ENCODE assay signal across 8 cellular contexts in the genomic region with DNA sequence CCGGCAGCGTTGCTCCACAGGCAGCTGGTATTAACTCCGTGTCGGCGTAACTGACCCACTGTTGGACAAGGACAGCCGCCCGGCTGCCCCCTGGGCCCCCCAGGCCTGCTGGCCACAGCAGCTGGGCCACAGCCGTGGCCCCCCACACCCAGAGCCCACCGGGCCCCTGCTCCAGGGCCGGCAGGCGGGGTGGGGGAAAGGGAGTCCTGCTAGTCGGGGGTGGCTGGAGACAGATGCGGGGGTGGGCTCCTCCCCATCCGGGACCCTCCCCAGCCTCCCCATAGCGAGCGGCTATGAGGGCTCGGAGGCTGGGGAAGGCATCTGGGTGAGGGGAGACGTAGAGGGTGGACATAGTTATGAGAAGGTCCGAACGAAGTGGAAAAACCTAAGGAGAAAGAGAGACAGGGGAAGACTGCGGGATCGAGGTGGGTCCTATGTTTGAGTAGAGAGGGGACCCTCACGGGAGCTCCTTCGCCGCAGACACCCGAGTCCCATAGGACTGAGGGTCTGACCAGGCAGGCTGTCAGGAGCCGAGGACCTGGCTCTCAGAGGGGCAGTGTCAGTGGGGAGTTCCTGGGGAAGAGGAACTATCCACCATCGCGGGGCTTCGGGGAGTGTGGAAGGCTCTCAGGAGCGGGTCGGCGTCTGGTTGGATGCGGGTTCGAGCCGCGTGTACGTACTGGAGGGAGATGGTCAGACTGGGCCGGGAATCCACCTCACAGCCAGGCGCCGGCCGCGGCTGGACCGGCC. TPM values are rescaled to one million over a fixed set of nuclear protein-coding genes. Genes with fewer than 3 reads are reported as not detected.
A peak's percentile ranks its signal among the peaks of the same experiment; 100 is the strongest.
DNase-seq lines count a peak whose midpoint lies in the region; ATAC-seq, FAIRE-seq and TF ChIP-seq lines count a peak whose summit lies in the region.

No MANE protein-coding gene starts in this region.

- peak overlapping the region; percentile 73 for H3K27ac ChIP-seq in Karpas-422 (ENCODE audit: low read length)
- H3K27ac ChIP-seq in K562 (ENCODE audit: extremely low read depth, low read depth, low read length) = peak overlapping the region; percentile 97
- H3K27ac ChIP-seq in subcutaneous abdominal adipose tissue (ENCODE audit: low read depth, low read length) = peak overlapping the region; percentile 87

- H3K9ac ChIP-seq in Karpas-422 (ENCODE audit: low read length) = peak overlapping the region; percentile 98
- peak overlapping the region; percentile 93 to 99 for H3K9ac ChIP-seq in K562 (ENCODE audit: insufficient read depth in 1 of 2, low read depth in 2 of 2, low read length in 2 of 2)
- peak overlapping the region; percentile 93 to 99 (median 96) for H3K9ac ChIP-seq in subcutaneous abdominal adipose tissue (ENCODE audit: low read length in 5 of 5)

- peaks cover 7% of the 10 kb centered on the region; the same call in 1 of the 2 replicates for H3K36me3 ChIP-seq in Karpas-422 (ENCODE audit: insufficient read depth, low read length)
- H3K36me3 ChIP-seq in K562 (ENCODE audit: control insufficient read depth, insufficient read depth, low read length) = peaks cover 71% of the 10 kb centered on the region
- H3K36me3 ChIP-seq in kidney epithelial cell (ENCODE audit: control insufficient read depth, insufficient read depth, low read length) = no peaks in the 10 kb centered on the region
- H3K36me3 ChIP-seq in subcutaneous abdominal adipose tissue (ENCODE audit: control insufficient read depth in 5 of 5, insufficient read depth in 5 of 5, low read length in 5 of 5) = peaks cover 3 to 26% (median 16%) of the 10 kb centered on the region in 5 donors

- ATAC-seq in GM19025 (IDR thresholded peaks at IDR 0.05; ENCODE audit: low read depth, unreplicated experiment) (peak; percentile 4), K562 (peak; percentile 48)

- POLR2A ChIA-PET in K562 (lab: Yijun Ruan, JAX) = interaction anchor here (0.6 to 4.3 kb wide), 21 partner anchors 9 to 430 kb away, joined by 3 to 58 read pairs (median 7); a partner anchor contains a TSS

- H3K9me3 ChIP-seq in Karpas-422 (ENCODE audit: low read length) = no peaks in the 10 kb centered on the region
- no peaks in the 10 kb centered on the region for H3K9me3 ChIP-seq in K562 (replicated peaks; ENCODE audit: control insufficient read depth, insufficient read depth, low read depth, low read length)
- no peaks in the 10 kb centered on the region for H3K9me3 ChIP-seq in subcutaneous abdominal adipose tissue (ENCODE audit: control insufficient read depth in 5 of 5, low read length in 5 of 5)

- in situ Hi-C loops in K562 (cut with MboI) = no loop called here

- FAIRE-seq in K562 (lab: Jason Lieb, UNC) = no peak

- H3K4me1 ChIP-seq in Karpas-422 (ENCODE audit: low read length) = peaks cover 33% of the 10 kb centered on the region
- H3K4me1 ChIP-seq in K562 (replicated peaks in 1 of 2; ENCODE audit: control insufficient read depth in 2 of 2, insufficient read depth in 2 of 2, low read length in 2 of 2) = peaks cover 17 to 44% of the 10 kb centered on the region in 2 experiments
- H3K4me1 ChIP-seq in subcutaneous abdominal adipose tissue (ENCODE audit: control insufficient read depth in 5 of 5, insufficient read depth in 5 of 5, low read length in 5 of 5) = peaks cover 0 to 26% (median 20%) of the 10 kb centered on the region in 5 donors

- H3K4me2 ChIP-seq in Karpas-422 (ENCODE audit: low read depth, low read length, poor library complexity, severe bottlenecking) (peak overlapping the region; percentile 80), K562 (ENCODE audit: insufficient read depth, low read length) (peak overlapping the region; percentile 98)

- no peaks in the 10 kb centered on the region for H3K9me2 ChIP-seq in Karpas-422 (replicated peaks; ENCODE audit: insufficient read depth, low read length)

- TF ChIP-seq CTCF in K562 (IDR thresholded peaks at IDR 0.05 in 2 of 3, conservative IDR thresholded peaks at IDR 0.05 in 1 of 3; ENCODE audit: insufficient read depth in 2 of 3, low read depth in 1 of 3, low read length in 3 of 3) (no peak), kidney epithelial cell (IDR thresholded peaks at IDR 0.05; ENCODE audit: insufficient read depth, low read length, poor library complexity, severe bottlenecking) (no peak)

- TF ChIP-seq POLR2A in K562 (conservative IDR thresholded peaks at IDR 0.05) = peak; percentile 86

- CTCF ChIA-PET in K562 (lab: Yijun Ruan, JAX; ENCODE audit: low intra/inter-chr PET ratio) = interaction anchor here (0.6 to 2.9 kb wide), 4 partner anchors 36 to 249 kb away, joined by 3 to 24 read pairs (median 3); no protein-coding TSS in a partner anchor

- no peaks in the 10 kb centered on the region for H4K20me1 ChIP-seq in Karpas-422 (ENCODE audit: insufficient read depth, low read depth, low read length)
- 0 out of 2 replicates have a peak, but pooled peaks cover 3% of the 10 kb centered on the region for H4K20me1 ChIP-seq in K562 (replicated peaks; ENCODE audit: control insufficient read depth, insufficient read depth, low read length)

- H2AFZ ChIP-seq in Karpas-422 (ENCODE audit: low read length) (0 out of 2 replicates have a peak overlapping the region, but pooled peaks have one; percentile 7), K562 (ENCODE audit: low read depth, low read length) (peak overlapping the region; percentile 93)

- H3K79me2 ChIP-seq in Karpas-422 (ENCODE audit: low read length) (peaks cover 33% of the 10 kb centered on the region), K562 (ENCODE audit: control insufficient read depth, insufficient read depth, low read length) (peaks cover 53% of the 10 kb centered on the region)

- H3K9me1 ChIP-seq in K562 (ENCODE audit: control insufficient read depth, insufficient read depth, low read length) = no peaks in the 10 kb centered on the region

- 1% methylated on average over 44 of the region's 44 CpGs for WGBS in K562 (ENCODE audit: insufficient coverage, low coverage, missing lambda C conversion rate)

- TF ChIP-seq EP300 in K562 (IDR thresholded peaks at IDR 0.05; ENCODE audit: low read length) = no peak

- TSS peak; percentile 57 for BruUV-seq in K562 (replicated peaks; lab: Mats Ljungman, UMichigan)

- TF ChIP-seq RAD21 in K562 (CRISPR knock-in tag; conservative IDR thresholded peaks at IDR 0.05 in 1 of 2, IDR thresholded peaks at IDR 0.05 in 1 of 2) = no peak

- DNase-seq in AG08396 (ENCODE audit: low spot score) = peak; percentile 77
- DNase-seq in Karpas-422 = no peak
- peak in 3 of 4 experiments; percentile 67 to 86 (median 84) for DNase-seq in K562 (ENCODE audit: extremely low read depth in 1 of 4, low spot score in 3 of 4)
- DNase-seq in kidney epithelial cell (ENCODE audit: low read depth) = no peak
- DNase-seq in RPMI8226 = no peak
- DNase-seq in central memory CD4-positive, alpha-beta T cell = no peak

- intact Hi-C loops in K562 (cut with micrococcal nuclease) = loop anchor here (1.0 to 2.0 kb wide), 5 partner anchors 18 to 66 kb away; a partner anchor contains a TSS

- no peaks in the 10 kb centered on the region for H3K27me3 ChIP-seq in Karpas-422 (ENCODE audit: low read length)
- no peaks in the 10 kb centered on the region for H3K27me3 ChIP-seq in K562 (ENCODE audit: control insufficient read depth in 2 of 2, insufficient read depth in 2 of 2, low read length in 2 of 2)
- H3K27me3 ChIP-seq in kidney epithelial cell (ENCODE audit: control insufficient read depth, insufficient read depth, low read length) = no peaks in the 10 kb centered on the region
- H3K27me3 ChIP-seq in subcutaneous abdominal adipose tissue (ENCODE audit: control insufficient read depth in 5 of 5, insufficient read depth in 4 of 5, low read length in 5 of 5) = no peaks in the 10 kb centered on the region

- H3K4me3 ChIP-seq in Karpas-422 (ENCODE audit: low read length) (peak overlapping the region; percentile 95), K562 (peak overlapping the region; percentile 61), kidney epithelial cell (ENCODE audit: low read depth, low read length) (peak overlapping the region; percentile 75), subcutaneous abdominal adipose tissue (ENCODE audit: low read depth in 1 of 5, low read length in 5 of 5) (peak overlapping the region; percentile 83 to 91 (median 87))

RNA-seq across cellular contexts. Expression of a gene that starts 0.5 kb away (rescaled TPM):
- 38.0 and 43.0 TPM in 2 replicates for total RNA-seq in Karpas-422 (2014; rRNA removed; shearing (Covaris generic); ENCODE audit: low replicate concordance)
- 246 and 727 TPM in 2 replicates for total RNA-seq in K562 (2011; cell fraction: chromatin; rRNA removed; ENCODE audit: low replicate concordance)
- total RNA-seq in K562 (2011; cell fraction: nucleolus; rRNA removed) = 447 and 517 TPM in 2 replicates
- 263 and 281 TPM in 2 replicates for total RNA-seq in K562 (2011; cell fraction: nucleoplasm; rRNA removed)
- total RNA-seq in K562 (2014; rRNA removed) (155 and 210 TPM in 2 replicates), K562 (2014; rRNA removed; fragmentation: Illumina TruSeq; extraction: Trizol) (187 and 202 TPM in 2 replicates), K562 (2015; rRNA removed; fragmentation: Illumina TruSeq; extraction: Trizol) (128 and 130 TPM in 2 replicates), K562 (2021) (484 and 488 TPM in 2 replicates), kidney epithelial cell (165 and 181 TPM in 2 replicates)
- polyA plus RNA-seq in K562 (2011; rRNA removed) (37.9 and 95.1 TPM in 2 replicates), K562 (2014; fragmentation: Illumina TruSeq; extraction: Trizol) (282 and 332 TPM in 2 replicates), K562 (2014; fragmentation: Nextera tagmentation; extraction: Ambion mirVana) (10 to 100 TPM in 1 of 2 experiments, 1 to 10 TPM in 1; 2.9 to 10.4 TPM), K562 (2014; rRNA removed) (128 and 129 TPM in 2 replicates)
- 43.0 and 64.6 TPM in 2 replicates for polyA plus RNA-seq in K562 (2011; cell fraction: cytosol; rRNA removed)
- 313 and 459 TPM in 2 replicates for polyA plus RNA-seq in K562 (2011; cell fraction: nucleus; rRNA removed)
- 232 and 255 TPM in 2 replicates for polyA plus RNA-seq in K562 (2012)
- 80.3 and 127 TPM in 2 replicates for polyA minus RNA-seq in K562 (2011; rRNA and poly(A)+ RNA removed)
- polyA minus RNA-seq in K562 (2011; cell fraction: cytosol; rRNA and poly(A)+ RNA removed) = 209 and 273 TPM in 2 replicates
- polyA minus RNA-seq in K562 (2011; cell fraction: nucleus; rRNA and poly(A)+ RNA removed) = 119 and 142 TPM in 2 replicates

RNA-seq across cellular contexts. Expression of a gene that starts 11.7 kb away (rescaled TPM):
- 44.9 and 57.4 TPM in 2 replicates for total RNA-seq in Karpas-422 (2014; rRNA removed; shearing (Covaris generic); ENCODE audit: low replicate concordance)
- total RNA-seq in K562 (2011; cell fraction: chromatin; rRNA removed; ENCODE audit: low replicate concordance) = 30.0 and 54.3 TPM in 2 replicates
- 63.9 and 68.4 TPM in 2 replicates for total RNA-seq in K562 (2011; cell fraction: nucleolus; rRNA removed)
- 72.4 and 107 TPM in 2 replicates for total RNA-seq in K562 (2011; cell fraction: nucleoplasm; rRNA removed)
- total RNA-seq in K562 (2014; rRNA removed) (163 and 271 TPM in 2 replicates), K562 (2014; rRNA removed; fragmentation: Illumina TruSeq; extraction: Trizol) (244 and 250 TPM in 2 replicates), K562 (2015; rRNA removed; fragmentation: Illumina TruSeq; extraction: Trizol) (195 and 196 TPM in 2 replicates), K562 (2021) (223 and 232 TPM in 2 replicates), kidney epithelial cell (78.6 and 89.0 TPM in 2 replicates)
- polyA plus RNA-seq in K562 (2011; rRNA removed) (154 and 184 TPM in 2 replicates), K562 (2014; fragmentation: Illumina TruSeq; extraction: Trizol) (223 and 256 TPM in 2 replicates), K562 (2014; fragmentation: Nextera tagmentation; extraction: Ambion mirVana) (100 to 1,000 TPM; 405 to 407 TPM), K562 (2014; rRNA removed) (159 and 218 TPM in 2 replicates)
- 318 and 368 TPM in 2 replicates for polyA plus RNA-seq in K562 (2011; cell fraction: cytosol; rRNA removed)
- 114 and 133 TPM in 2 replicates for polyA plus RNA-seq in K562 (2011; cell fraction: nucleus; rRNA removed)
- polyA plus RNA-seq in K562 (2012) = 208 and 220 TPM in 2 replicates
- 135 and 188 TPM in 2 replicates for polyA minus RNA-seq in K562 (2011; rRNA and poly(A)+ RNA removed)
- polyA minus RNA-seq in K562 (2011; cell fraction: cytosol; rRNA and poly(A)+ RNA removed) = 127 and 129 TPM in 2 replicates
- 13.7 and 23.7 TPM in 2 replicates for polyA minus RNA-seq in K562 (2011; cell fraction: nucleus; rRNA and poly(A)+ RNA removed)

RNA-seq across cellular contexts. Expression of a gene that starts 17.9 kb away (rescaled TPM):
- total RNA-seq in Karpas-422 (2014; rRNA removed; shearing (Covaris generic); ENCODE audit: low replicate concordance) = 0.29 and 0.34 TPM in 2 replicates
- total RNA-seq in K562 (2011; cell fraction: chromatin; rRNA removed; ENCODE audit: low replicate concordance) = 12.4 and 19.7 TPM in 2 replicates
- 11.3 and 16.5 TPM in 2 replicates for total RNA-seq in K562 (2011; cell fraction: nucleolus; rRNA removed)
- 10.5 and 14.0 TPM in 2 replicates for total RNA-seq in K562 (2011; cell fraction: nucleoplasm; rRNA removed)
- total RNA-seq in K562 (2014; rRNA removed) (0.65 and 0.68 TPM in 2 replicates), K562 (2014; rRNA removed; fragmentation: Illumina TruSeq; extraction: Trizol) (0.70 and 0.95 TPM in 2 replicates), K562 (2015; rRNA removed; fragmentation: Illumina TruSeq; extraction: Trizol) (0.36 and 0.49 TPM in 2 replicates), K562 (2021) (1.8 and 2.9 TPM in 2 replicates), kidney epithelial cell (1.5 and 3.1 TPM in 2 replicates)
- polyA plus RNA-seq in K562 (2011; rRNA removed) (1.0 and 1.7 TPM in 2 replicates), K562 (2014; fragmentation: Illumina TruSeq; extraction: Trizol) (1.1 and 1.3 TPM in 2 replicates), K562 (2014; fragmentation: Nextera tagmentation; extraction: Ambion mirVana) (under 1 TPM; 0.18 to 0.32 TPM), K562 (2014; rRNA removed) (2.4 and 3.0 TPM in 2 replicates)
- 0.83 and 2.5 TPM in 2 replicates for polyA plus RNA-seq in K562 (2011; cell fraction: cytosol; rRNA removed)
- polyA plus RNA-seq in K562 (2011; cell fraction: nucleus; rRNA removed) = 6.5 and 17.2 TPM in 2 replicates
- polyA plus RNA-seq in K562 (2012) = 2.2 and 4.0 TPM in 2 replicates
- polyA minus RNA-seq in K562 (2011; rRNA and poly(A)+ RNA removed) = 0.33 and 1.4 TPM in 2 replicates
- 0.55 and 2.2 TPM in 2 replicates for polyA minus RNA-seq in K562 (2011; cell fraction: cytosol; rRNA and poly(A)+ RNA removed)
- polyA minus RNA-seq in K562 (2011; cell fraction: nucleus; rRNA and poly(A)+ RNA removed) = 3.7 and 4.3 TPM in 2 replicates

RNA-seq across cellular contexts. Expression of a gene that starts 20.0 kb away (rescaled TPM):
- 0.72 TPM in 1 of 2 replicates, not detected in the other for total RNA-seq in Karpas-422 (2014; rRNA removed; shearing (Covaris generic); ENCODE audit: low replicate concordance)
- total RNA-seq in K562 (2011; cell fraction: chromatin; rRNA removed; ENCODE audit: low replicate concordance) = 0.97 and 1.8 TPM in 2 replicates
- 0.67 and 0.79 TPM in 2 replicates for total RNA-seq in K562 (2011; cell fraction: nucleolus; rRNA removed)
- 0.88 and 0.92 TPM in 2 replicates for total RNA-seq in K562 (2011; cell fraction: nucleoplasm; rRNA removed)
- total RNA-seq in K562 (2014; rRNA removed) (0.82 and 1.0 TPM in 2 replicates), K562 (2014; rRNA removed; fragmentation: Illumina TruSeq; extraction: Trizol) (0.70 and 1.3 TPM in 2 replicates), K562 (2015; rRNA removed; fragmentation: Illumina TruSeq; extraction: Trizol) (1.1 and 1.3 TPM in 2 replicates), K562 (2021) (1.0 and 1.1 TPM in 2 replicates), kidney epithelial cell (0.46 and 1.1 TPM in 2 replicates)
- polyA plus RNA-seq in K562 (2011; rRNA removed) (2.0 and 2.2 TPM in 2 replicates), K562 (2014; fragmentation: Illumina TruSeq; extraction: Trizol) (1.5 and 2.1 TPM in 2 replicates), K562 (2014; fragmentation: Nextera tagmentation; extraction: Ambion mirVana) (under 1 TPM; 0.14 to 0.34 TPM), K562 (2014; rRNA removed) (1.3 and 1.7 TPM in 2 replicates)
- 1.5 and 2.2 TPM in 2 replicates for polyA plus RNA-seq in K562 (2011; cell fraction: cytosol; rRNA removed)
- polyA plus RNA-seq in K562 (2011; cell fraction: nucleus; rRNA removed) = 1.2 and 1.5 TPM in 2 replicates
- polyA plus RNA-seq in K562 (2012) = 2.3 and 3.1 TPM in 2 replicates
- 2.5 and 3.0 TPM in 2 replicates for polyA minus RNA-seq in K562 (2011; rRNA and poly(A)+ RNA removed)
- 1.2 and 1.4 TPM in 2 replicates for polyA minus RNA-seq in K562 (2011; cell fraction: cytosol; rRNA and poly(A)+ RNA removed)
- polyA minus RNA-seq in K562 (2011; cell fraction: nucleus; rRNA and poly(A)+ RNA removed) = 0.13 and 0.78 TPM in 2 replicates

RNA-seq across cellular contexts. Expression of a gene that starts 20.3 kb away (rescaled TPM):
- 0.32 TPM in 1 of 2 replicates, not detected in the other for total RNA-seq in Karpas-422 (2014; rRNA removed; shearing (Covaris generic); ENCODE audit: low replicate concordance)
- 90.0 and 172 TPM in 2 replicates for total RNA-seq in K562 (2011; cell fraction: chromatin; rRNA removed; ENCODE audit: low replicate concordance)
- total RNA-seq in K562 (2011; cell fraction: nucleolus; rRNA removed) = 284 and 343 TPM in 2 replicates
- 203 and 274 TPM in 2 replicates for total RNA-seq in K562 (2011; cell fraction: nucleoplasm; rRNA removed)
- total RNA-seq in K562 (2014; rRNA removed) = 230 and 366 TPM in 2 replicates
- 37.8 and 69.6 TPM in 2 replicates for total RNA-seq in K562 (2014; rRNA removed; fragmentation: Illumina TruSeq; extraction: Trizol)
- 273 TPM in 2 replicates for total RNA-seq in K562 (2015; rRNA removed; fragmentation: Illumina TruSeq; extraction: Trizol)
- 265 and 360 TPM in 2 replicates for total RNA-seq in K562 (2021)
- 101 and 215 TPM in 2 replicates for polyA plus RNA-seq in K562 (2011; rRNA removed)
- 154 and 272 TPM in 2 replicates for polyA plus RNA-seq in K562 (2011; cell fraction: cytosol; rRNA removed)
- 168 and 272 TPM in 2 replicates for polyA plus RNA-seq in K562 (2011; cell fraction: nucleus; rRNA removed)
- 308 and 430 TPM in 2 replicates for polyA plus RNA-seq in K562 (2012)
- 107 and 158 TPM in 2 replicates for polyA plus RNA-seq in K562 (2014; fragmentation: Illumina TruSeq; extraction: Trizol)
- polyA plus RNA-seq in K562 (2014; fragmentation: Nextera tagmentation; extraction: Ambion mirVana) = 1 to 10 TPM; 2.2 to 4.1 TPM
- polyA plus RNA-seq in K562 (2014; rRNA removed) = 158 and 192 TPM in 2 replicates
- 86.6 and 87.6 TPM in 2 replicates for polyA minus RNA-seq in K562 (2011; rRNA and poly(A)+ RNA removed)
- polyA minus RNA-seq in K562 (2011; cell fraction: cytosol; rRNA and poly(A)+ RNA removed) = 195 and 284 TPM in 2 replicates
- 57.8 and 195 TPM in 2 replicates for polyA minus RNA-seq in K562 (2011; cell fraction: nucleus; rRNA and poly(A)+ RNA removed)
- total RNA-seq in kidney epithelial cell = 54.6 and 67.0 TPM in 2 replicates

Comparison
In these comparisons a context has a peak if more than half of its experiments do, and no peak if none do; other contexts are left out.
1. DNase-seq: peak in AG08396 (single experiment) and K562 (3 of 4); none in Karpas-422 (single experiment), kidney epithelial cell (single experiment), RPMI8226 (single experiment) and central memory CD4-positive, alpha-beta T cell (single experiment).
2. Peak in every context shown above with its lines, with median percentiles within 50 percentile points of each other: H3K27ac ChIP-seq, H3K4me3 ChIP-seq and H3K9ac ChIP-seq.